In the genomic region with DNA sequence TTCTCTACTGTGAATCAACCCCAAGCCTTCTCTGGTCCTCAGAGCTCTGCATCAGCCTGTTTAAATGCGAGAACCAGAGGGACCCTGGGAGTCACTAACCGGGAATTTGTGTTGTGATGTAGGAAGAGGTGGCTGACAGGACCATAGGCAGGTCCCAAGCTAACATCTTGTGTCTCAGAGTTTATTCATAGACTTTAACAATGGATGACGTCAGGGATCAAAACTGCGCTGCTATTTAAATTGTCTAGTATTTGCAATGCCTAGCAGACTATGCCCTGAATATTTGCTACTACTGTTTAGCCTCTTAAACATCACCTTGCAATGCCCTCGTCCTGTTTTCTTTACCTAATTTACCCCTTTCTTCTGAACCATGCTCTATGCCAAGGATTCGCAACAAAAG, we compare ENCODE assay signal across 1 cellular context.
TF ChIP-seq lines count a peak whose summit lies in the region.

No MANE protein-coding gene starts in this region.

TF ChIP-seq in GM23338, 12 proteins besides CTCF, POLR2A, EP300 and RAD21:
- TF ChIP-seq ZNF462 (CRISPR knock-in tag; IDR thresholded peaks at IDR 0.05): no peak
- TF ChIP-seq STAT1 (IDR thresholded peaks at IDR 0.05; ENCODE audit: unreplicated experiment): no peak
- TF ChIP-seq EZH2 (IDR thresholded peaks at IDR 0.05; ENCODE audit: low read depth, unreplicated experiment): no peak
- no peak for TF ChIP-seq ETS1 (IDR thresholded peaks at IDR 0.05)
- TF ChIP-seq NANOG (IDR thresholded peaks at IDR 0.05; ENCODE audit: borderline replicate concordance): no peak
- no peak for TF ChIP-seq REST (IDR thresholded peaks at IDR 0.05; ENCODE audit: unreplicated experiment)
- no peak for TF ChIP-seq POLR2AphosphoS5 (IDR thresholded peaks at IDR 0.05; ENCODE audit: low read depth)
- TF ChIP-seq EZH2phosphoT487 (IDR thresholded peaks at IDR 0.05; ENCODE audit: unreplicated experiment): no peak
